8 cellular contexts compared by ENCODE assay signal in genomic region chr1:54310439-54311328, GRCh38.
DNase-seq lines count a peak whose midpoint lies in the region; ATAC-seq, FAIRE-seq and TF ChIP-seq lines count a peak whose summit lies in the region.

No MANE protein-coding gene starts in this region.

- peak; percentile 64 for TF ChIP-seq CTCF in astrocyte of the spinal cord (IDR thresholded peaks at IDR 0.05; ENCODE audit: low read depth, low read length)
- peak; percentile 83 for TF ChIP-seq CTCF in HepG2 (CRISPR knock-in tag; IDR thresholded peaks at IDR 0.05)

- in situ Hi-C loops in astrocyte of the spinal cord (cut with HindIII; ENCODE audit: low sequenced_read_pairs) (no loop called here), HepG2 (cut with HindIII; ENCODE audit: extremely low pct_ligation_motif_present, low pct_unique_long_range_greater_than_20kb) (loop anchor here (10.0 kb wide), 1 partner anchor 174 kb away; no protein-coding TSS in a partner anchor)

- DNase-seq in activated T-cell treated with anti-CD3 and anti-CD28 coated beads for 4 hours (peak; percentile 25), NCI-H69 (lab: John Stamatoyannopoulos, UW) (peak; percentile 90), astrocyte of the spinal cord (ENCODE audit: low read depth, low spot score) (peak; percentile 29), HepG2 (ENCODE audit: low spot score) (peak; percentile 39), NCI-H2171 (lab: John Stamatoyannopoulos, UW) (no peak)
- no peak for DNase-seq in activated T-cell treated with anti-CD3 and anti-CD28 coated beads, Interleukin-2, amount 50 U/mL, for 1 hour
- DNase-seq in effector memory CD4-positive, alpha-beta T cell: no peak

- H3K27ac ChIP-seq in HepG2 (ENCODE audit: extremely low read length, insufficient read depth, low read length): no peak overlapping the region
- no peak overlapping the region for H3K27ac ChIP-seq in effector memory CD4-positive, alpha-beta T cell (ENCODE audit: insufficient read depth, low read length, poor library complexity, severe bottlenecking)

- H3K4me2 ChIP-seq in HepG2 (ENCODE audit: low read depth, low read length): no peak overlapping the region

- CTCF ChIA-PET in HepG2 (lab: Yijun Ruan, JAX; ENCODE audit: low intra/inter-chr PET ratio, low total read pairs): interaction anchor here (0.7 to 2.3 kb wide), 3 partner anchors 93 to 178 kb away, joined by 3 to 18 read pairs (median 5); partner anchors contain the start of gene SSBP3

- H3K9me3 ChIP-seq in HepG2 (ENCODE audit: low read length): no peaks in the 10 kb centered on the region
- no peaks in the 10 kb centered on the region for H3K9me3 ChIP-seq in effector memory CD4-positive, alpha-beta T cell (ENCODE audit: control insufficient read depth, low read length)

- 72% methylated on average over 6 of the region's 12 CpGs for WGBS in HepG2 (ENCODE audit: low lambda C conversion rate)

- POLR2A ChIA-PET in HepG2 (lab: Yijun Ruan, JAX): interaction anchor here (1.3 kb wide), 1 partner anchor 179 kb away, joined by 4 read pairs; no protein-coding TSS in a partner anchor

- peaks cover 9% of the 10 kb centered on the region; the same call in 1 of the 2 replicates for H3K4me1 ChIP-seq in HepG2 (ENCODE audit: insufficient read depth, low read length)
- peaks cover 20% of the 10 kb centered on the region for H3K4me1 ChIP-seq in effector memory CD4-positive, alpha-beta T cell (ENCODE audit: control insufficient read depth, insufficient read depth, low read length, poor library complexity, severe bottlenecking)

- no peaks in the 10 kb centered on the region for H4K20me1 ChIP-seq in HepG2 (ENCODE audit: insufficient read depth, low read length)

- intact Hi-C loops in HepG2 (cut with micrococcal nuclease; ENCODE audit: unreplicated experiment): loop anchor here (1.0 to 2.0 kb wide), 2 partner anchors 96 to 179 kb away; partner anchors contain the start of gene SSBP3

- peaks cover 10% of the 10 kb centered on the region for H3K79me2 ChIP-seq in HepG2 (ENCODE audit: insufficient read depth, low read length)

- no peaks in the 10 kb centered on the region for H3K27me3 ChIP-seq in HepG2 (ENCODE audit: control insufficient read depth in 1 of 2, insufficient read depth in 2 of 2, low read length in 2 of 2)
- no peaks in the 10 kb centered on the region for H3K27me3 ChIP-seq in effector memory CD4-positive, alpha-beta T cell (replicated peaks; ENCODE audit: control insufficient read depth, insufficient read depth, low read length, poor library complexity, severe bottlenecking)

- no peak overlapping the region for H2AFZ ChIP-seq in HepG2 (ENCODE audit: low read length)

- H3K9ac ChIP-seq in HepG2 (ENCODE audit: insufficient read depth, low read depth, low read length): no peak overlapping the region

- BruUV-seq in HepG2 (replicated peaks; lab: Mats Ljungman, UMichigan): no TSS peak

- peak; percentile 84 for ATAC-seq in HepG2
- no peak for ATAC-seq in GM18868 (IDR thresholded peaks at IDR 0.05; ENCODE audit: unreplicated experiment)

- peak; percentile 88 for TF ChIP-seq RAD21 in HepG2 (CRISPR knock-in tag; IDR thresholded peaks at IDR 0.05)

- no peak for TF ChIP-seq EP300 in HepG2 (IDR thresholded peaks at IDR 0.05; ENCODE audit: low read depth in 2 of 2, low read length in 2 of 2)
- TF ChIP-seq EP300 in HepG2 (CRISPR knock-in tag; IDR thresholded peaks at IDR 0.05; ENCODE audit: borderline replicate concordance): no peak

- no peak for TF ChIP-seq POLR2A in HepG2 (IDR thresholded peaks at IDR 0.05; ENCODE audit: insufficient read depth in 1 of 2, low read depth in 2 of 2, low read length in 2 of 2)

- FAIRE-seq in HepG2 (lab: Jason Lieb, UNC): peak; percentile 47

- H3K4me3 ChIP-seq in astrocyte of the spinal cord (ENCODE audit: low read depth, low read length): no peak overlapping the region
- no peak overlapping the region for H3K4me3 ChIP-seq in HepG2 (replicated peaks in 1 of 3; ENCODE audit: insufficient read depth in 1 of 3, low read depth in 2 of 3, low read length in 3 of 3)
- H3K4me3 ChIP-seq in effector memory CD4-positive, alpha-beta T cell (ENCODE audit: insufficient read depth, low read depth, low read length, poor library complexity, severe bottlenecking): no peak overlapping the region

- H3K36me3 ChIP-seq in HepG2 (replicated peaks in 1 of 2; ENCODE audit: control insufficient read depth in 1 of 2, insufficient read depth in 2 of 2, low read length in 2 of 2): no peaks in the 10 kb centered on the region
- no peaks in the 10 kb centered on the region for H3K36me3 ChIP-seq in effector memory CD4-positive, alpha-beta T cell (ENCODE audit: control insufficient read depth, insufficient read depth, low read length)

TF ChIP-seq in HepG2, 621 proteins besides CTCF, POLR2A, EP300 and RAD21 (continues in another document):
- TF ChIP-seq THYN1 (CRISPR knock-in tag; IDR thresholded peaks at IDR 0.05; ENCODE audit: borderline replicate concordance, low read depth): no peak
- TF ChIP-seq STAG1 (CRISPR knock-in tag; IDR thresholded peaks at IDR 0.05): peak; percentile 88
- TF ChIP-seq THAP8 (CRISPR knock-in tag; IDR thresholded peaks at IDR 0.05; ENCODE audit: borderline replicate concordance): no peak
- TF ChIP-seq REXO4 (CRISPR knock-in tag; IDR thresholded peaks at IDR 0.05; ENCODE audit: borderline replicate concordance): no peak
- no peak for TF ChIP-seq MAX (IDR thresholded peaks at IDR 0.05)
- no peak for TF ChIP-seq HNRNPH1 (optimal IDR thresholded peaks at IDR 0.05; ENCODE audit: low read depth, low read length)
- no peak for TF ChIP-seq ZNF343 (CRISPR knock-in tag; IDR thresholded peaks at IDR 0.05)
- no peak for TF ChIP-seq MAFG (CRISPR knock-in tag; IDR thresholded peaks at IDR 0.05)
- TF ChIP-seq TMF1 (CRISPR knock-in tag; IDR thresholded peaks at IDR 0.05; ENCODE audit: low read depth): no peak
- no peak for TF ChIP-seq NR2F6 (IDR thresholded peaks at IDR 0.05)
- TF ChIP-seq NR2F6 (CRISPR knock-in tag; IDR thresholded peaks at IDR 0.05): no peak
- TF ChIP-seq HDAC1 (CRISPR knock-in tag; IDR thresholded peaks at IDR 0.05): no peak
- TF ChIP-seq SALL1 (CRISPR knock-in tag; IDR thresholded peaks at IDR 0.05): peak; percentile 11; the same call in 1 of the 2 replicates
- no peak for TF ChIP-seq ZBTB42 (CRISPR knock-in tag; IDR thresholded peaks at IDR 0.05)
- no peak for TF ChIP-seq MED13 (CRISPR knock-in tag; IDR thresholded peaks at IDR 0.05)
- no peak for TF ChIP-seq RARG (CRISPR knock-in tag; IDR thresholded peaks at IDR 0.05; ENCODE audit: low read depth)
- TF ChIP-seq PHF20 (CRISPR knock-in tag; IDR thresholded peaks at IDR 0.05): no peak
- no peak for TF ChIP-seq SKI (IDR thresholded peaks at IDR 0.05; ENCODE audit: partially characterized antibody)
- no peak for TF ChIP-seq PLSCR1 (CRISPR knock-in tag; IDR thresholded peaks at IDR 0.05; ENCODE audit: borderline replicate concordance)
- peak; percentile 7 for TF ChIP-seq TEAD3 (CRISPR knock-in tag; optimal IDR thresholded peaks at IDR 0.05; ENCODE audit: borderline replicate concordance)
- TF ChIP-seq HDAC6 (IDR thresholded peaks at IDR 0.05; ENCODE audit: low read depth, low read length): no peak
- TF ChIP-seq ZBTB33 (CRISPR knock-in tag; IDR thresholded peaks at IDR 0.05): peak; percentile 20; the same call in 1 of the 2 replicates
- TF ChIP-seq ZNF501 (CRISPR knock-in tag; IDR thresholded peaks at IDR 0.05): no peak
- no peak for TF ChIP-seq TCF7 (IDR thresholded peaks at IDR 0.05; ENCODE audit: low read depth)
- no peak for TF ChIP-seq ZNF761 (CRISPR knock-in tag; conservative IDR thresholded peaks at IDR 0.05)
- TF ChIP-seq GABPA (IDR thresholded peaks at IDR 0.05; ENCODE audit: low read depth, low read length): no peak
- TF ChIP-seq GABPA (CRISPR knock-in tag; IDR thresholded peaks at IDR 0.05; ENCODE audit: low read depth): no peak
- TF ChIP-seq FOXA3 (CRISPR knock-in tag; IDR thresholded peaks at IDR 0.05): no peak
- no peak for TF ChIP-seq MIXL1 (CRISPR knock-in tag; IDR thresholded peaks at IDR 0.05)

Comparison
In these comparisons a context has a peak if more than half of its experiments do, and no peak if none do; other contexts are left out.
1. DNase-seq: peak in activated T-cell treated with anti-CD3 and anti-CD28 coated beads for 4 hours (single experiment), NCI-H69 (single experiment), astrocyte of the spinal cord (single experiment) and HepG2 (single experiment); none in activated T-cell treated with anti-CD3 and anti-CD28 coated beads, Interleukin-2, amount 50 U/mL, for 1 hour (single experiment), NCI-H2171 (single experiment) and effector memory CD4-positive, alpha-beta T cell (0 of 3).